ENCODE assay signal across 1 cellular context in the genomic region with DNA sequence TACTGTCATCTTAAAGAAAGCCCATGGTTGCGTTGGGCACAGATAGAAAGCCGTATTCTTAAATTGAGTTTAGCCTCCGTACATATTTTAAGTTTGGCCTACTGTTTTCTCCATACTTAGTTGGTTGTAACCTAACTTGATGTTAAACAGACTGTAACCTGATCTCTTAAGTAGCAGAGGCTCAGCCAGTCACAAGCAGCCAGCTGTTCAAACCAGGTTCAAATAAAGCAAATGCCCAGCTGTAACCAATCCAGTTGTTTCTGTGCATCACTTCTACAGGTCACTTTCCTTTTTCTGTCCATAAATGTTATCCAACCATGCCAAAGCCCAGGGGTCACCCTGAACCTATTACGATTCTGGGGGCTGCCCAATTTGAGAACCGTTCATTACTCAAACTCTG.
A peak's percentile ranks its signal among the peaks of the same experiment; 100 is the strongest.
TF ChIP-seq lines count a peak whose summit lies in the region.

No MANE protein-coding gene starts in this region.

TF ChIP-seq in HepG2, 621 proteins besides CTCF, POLR2A, EP300 and RAD21:
- no peak for TF ChIP-seq ZNF629 (CRISPR knock-in tag; conservative IDR thresholded peaks at IDR 0.05)
- no peak for TF ChIP-seq ARHGAP35 (CRISPR knock-in tag; IDR thresholded peaks at IDR 0.05; ENCODE audit: borderline replicate concordance)
- TF ChIP-seq, protein P1, sequence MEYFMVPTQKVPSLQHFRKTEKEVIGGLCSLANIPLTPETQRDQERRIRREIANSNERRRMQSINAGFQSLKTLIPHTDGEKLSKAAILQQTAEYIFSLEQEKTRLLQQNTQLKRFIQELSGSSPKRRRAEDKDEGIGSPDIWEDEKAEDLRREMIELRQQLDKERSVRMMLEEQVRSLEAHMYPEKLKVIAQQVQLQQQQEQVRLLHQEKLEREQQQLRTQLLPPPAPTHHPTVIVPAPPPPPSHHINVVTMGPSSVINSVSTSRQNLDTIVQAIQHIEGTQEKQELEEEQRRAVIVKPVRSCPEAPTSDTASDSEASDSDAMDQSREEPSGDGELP (IDR thresholded peaks at IDR 0.05; ENCODE audit: borderline replicate concordance, low read depth) = peak; percentile 77
- TF ChIP-seq ZBTB3 (CRISPR knock-in tag; IDR thresholded peaks at IDR 0.05; ENCODE audit: borderline replicate concordance, low read depth) = no peak
- no peak for TF ChIP-seq HNRNPH1 (optimal IDR thresholded peaks at IDR 0.05; ENCODE audit: low read depth, low read length)
- TF ChIP-seq ZNF772 (CRISPR knock-in tag; IDR thresholded peaks at IDR 0.05) = no peak
- TF ChIP-seq U2AF2 (IDR thresholded peaks at IDR 0.05; ENCODE audit: low read depth, low read length) = no peak
- TF ChIP-seq, protein P2, sequence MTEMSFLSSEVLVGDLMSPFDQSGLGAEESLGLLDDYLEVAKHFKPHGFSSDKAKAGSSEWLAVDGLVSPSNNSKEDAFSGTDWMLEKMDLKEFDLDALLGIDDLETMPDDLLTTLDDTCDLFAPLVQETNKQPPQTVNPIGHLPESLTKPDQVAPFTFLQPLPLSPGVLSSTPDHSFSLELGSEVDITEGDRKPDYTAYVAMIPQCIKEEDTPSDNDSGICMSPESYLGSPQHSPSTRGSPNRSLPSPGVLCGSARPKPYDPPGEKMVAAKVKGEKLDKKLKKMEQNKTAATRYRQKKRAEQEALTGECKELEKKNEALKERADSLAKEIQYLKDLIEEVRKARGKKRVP (CRISPR knock-in tag; IDR thresholded peaks at IDR 0.05) = no peak
- no peak for TF ChIP-seq ZFAT (CRISPR knock-in tag; conservative IDR thresholded peaks at IDR 0.05)
- peak; percentile 81 for TF ChIP-seq SIX4 (CRISPR knock-in tag; IDR thresholded peaks at IDR 0.05)
- 0 out of 2 replicates have a peak, but pooled peaks have one; percentile 17 for TF ChIP-seq ZMYM4 (CRISPR knock-in tag; IDR thresholded peaks at IDR 0.05)
- TF ChIP-seq ZBTB38 (CRISPR knock-in tag; IDR thresholded peaks at IDR 0.05) = no peak
- TF ChIP-seq PHF21A (CRISPR knock-in tag; IDR thresholded peaks at IDR 0.05) = no peak
- TF ChIP-seq HMG20B (CRISPR knock-in tag; conservative IDR thresholded peaks at IDR 0.05) = no peak
- no peak for TF ChIP-seq ZNF572 (CRISPR knock-in tag; IDR thresholded peaks at IDR 0.05)
- no peak for TF ChIP-seq GZF1 (CRISPR knock-in tag; IDR thresholded peaks at IDR 0.05)
- TF ChIP-seq, protein P3, sequence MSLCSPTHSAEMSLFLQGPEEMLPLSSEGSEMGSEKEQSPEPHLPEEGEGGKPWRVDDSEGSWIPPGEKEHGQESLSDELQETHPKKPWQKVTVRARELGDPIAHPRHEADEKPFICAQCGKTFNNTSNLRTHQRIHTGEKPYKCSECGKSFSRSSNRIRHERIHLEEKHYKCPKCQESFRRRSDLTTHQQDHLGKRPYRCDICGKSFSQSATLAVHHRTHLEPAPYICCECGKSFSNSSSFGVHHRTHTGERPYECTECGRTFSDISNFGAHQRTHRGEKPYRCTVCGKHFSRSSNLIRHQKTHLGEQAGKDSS (CRISPR knock-in tag; IDR thresholded peaks at IDR 0.05; ENCODE audit: borderline replicate concordance, low read depth) = no peak
- TF ChIP-seq, protein P4, sequence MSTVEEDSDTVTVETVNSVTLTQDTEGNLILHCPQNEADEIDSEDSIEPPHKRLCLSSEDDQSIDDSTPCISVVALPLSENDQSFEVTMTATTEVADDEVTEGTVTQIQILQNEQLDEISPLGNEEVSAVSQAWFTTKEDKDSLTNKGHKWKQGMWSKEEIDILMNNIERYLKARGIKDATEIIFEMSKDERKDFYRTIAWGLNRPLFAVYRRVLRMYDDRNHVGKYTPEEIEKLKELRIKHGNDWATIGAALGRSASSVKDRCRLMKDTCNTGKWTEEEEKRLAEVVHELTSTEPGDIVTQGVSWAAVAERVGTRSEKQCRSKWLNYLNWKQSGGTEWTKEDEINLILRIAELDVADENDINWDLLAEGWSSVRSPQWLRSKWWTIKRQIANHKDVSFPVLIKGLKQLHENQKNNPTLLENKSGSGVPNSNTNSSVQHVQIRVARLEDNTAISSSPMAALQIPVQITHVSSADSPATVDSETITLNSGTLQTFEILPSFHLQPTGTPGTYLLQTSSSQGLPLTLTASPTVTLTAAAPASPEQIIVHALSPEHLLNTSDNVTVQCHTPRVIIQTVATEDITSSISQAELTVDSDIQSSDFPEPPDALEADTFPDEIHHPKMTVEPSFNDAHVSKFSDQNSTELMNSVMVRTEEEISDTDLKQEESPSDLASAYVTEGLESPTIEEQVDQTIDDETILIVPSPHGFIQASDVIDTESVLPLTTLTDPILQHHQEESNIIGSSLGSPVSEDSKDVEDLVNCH (CRISPR knock-in tag; IDR thresholded peaks at IDR 0.05) = no peak
- no peak for TF ChIP-seq MTA3 (CRISPR knock-in tag; IDR thresholded peaks at IDR 0.05)
- TF ChIP-seq, protein P5, sequence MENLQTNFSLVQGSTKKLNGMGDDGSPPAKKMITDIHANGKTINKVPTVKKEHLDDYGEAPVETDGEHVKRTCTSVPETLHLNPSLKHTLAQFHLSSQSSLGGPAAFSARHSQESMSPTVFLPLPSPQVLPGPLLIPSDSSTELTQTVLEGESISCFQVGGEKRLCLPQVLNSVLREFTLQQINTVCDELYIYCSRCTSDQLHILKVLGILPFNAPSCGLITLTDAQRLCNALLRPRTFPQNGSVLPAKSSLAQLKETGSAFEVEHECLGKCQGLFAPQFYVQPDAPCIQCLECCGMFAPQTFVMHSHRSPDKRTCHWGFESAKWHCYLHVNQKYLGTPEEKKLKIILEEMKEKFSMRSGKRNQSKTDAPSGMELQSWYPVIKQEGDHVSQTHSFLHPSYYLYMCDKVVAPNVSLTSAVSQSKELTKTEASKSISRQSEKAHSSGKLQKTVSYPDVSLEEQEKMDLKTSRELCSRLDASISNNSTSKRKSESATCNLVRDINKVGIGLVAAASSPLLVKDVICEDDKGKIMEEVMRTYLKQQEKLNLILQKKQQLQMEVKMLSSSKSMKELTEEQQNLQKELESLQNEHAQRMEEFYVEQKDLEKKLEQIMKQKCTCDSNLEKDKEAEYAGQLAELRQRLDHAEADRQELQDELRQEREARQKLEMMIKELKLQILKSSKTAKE (CRISPR knock-in tag; IDR thresholded peaks at IDR 0.05; ENCODE audit: borderline replicate concordance) = no peak
- peak; percentile 48; the same call in 1 of the 2 replicates for TF ChIP-seq NFYC (CRISPR knock-in tag; IDR thresholded peaks at IDR 0.05)
- TF ChIP-seq, protein P6, sequence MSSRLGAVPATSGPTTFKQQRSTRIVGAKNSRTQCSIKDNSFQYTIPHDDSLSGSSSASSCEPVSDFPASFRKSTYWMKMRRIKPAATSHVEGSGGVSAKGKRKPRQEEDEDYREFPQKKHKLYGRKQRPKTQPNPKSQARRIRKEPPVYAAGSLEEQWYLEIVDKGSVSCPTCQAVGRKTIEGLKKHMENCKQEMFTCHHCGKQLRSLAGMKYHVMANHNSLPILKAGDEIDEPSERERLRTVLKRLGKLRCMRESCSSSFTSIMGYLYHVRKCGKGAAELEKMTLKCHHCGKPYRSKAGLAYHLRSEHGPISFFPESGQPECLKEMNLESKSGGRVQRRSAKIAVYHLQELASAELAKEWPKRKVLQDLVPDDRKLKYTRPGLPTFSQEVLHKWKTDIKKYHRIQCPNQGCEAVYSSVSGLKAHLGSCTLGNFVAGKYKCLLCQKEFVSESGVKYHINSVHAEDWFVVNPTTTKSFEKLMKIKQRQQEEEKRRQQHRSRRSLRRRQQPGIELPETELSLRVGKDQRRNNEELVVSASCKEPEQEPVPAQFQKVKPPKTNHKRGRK (CRISPR knock-in tag; IDR thresholded peaks at IDR 0.05) = no peak
- no peak for TF ChIP-seq ZZZ3 (CRISPR knock-in tag; IDR thresholded peaks at IDR 0.05; ENCODE audit: borderline replicate concordance)
- peak; percentile 89; the same call in 1 of the 2 replicates for TF ChIP-seq SIX1 (CRISPR knock-in tag; IDR thresholded peaks at IDR 0.05; ENCODE audit: borderline replicate concordance)
- no peak for TF ChIP-seq NAIF1 (CRISPR knock-in tag; IDR thresholded peaks at IDR 0.05; ENCODE audit: borderline replicate concordance)
- TF ChIP-seq NFYB (CRISPR knock-in tag; IDR thresholded peaks at IDR 0.05) = peak; percentile 47
- no peak for TF ChIP-seq ZKSCAN5 (CRISPR knock-in tag; IDR thresholded peaks at IDR 0.05)
- no peak for TF ChIP-seq GATA4 (IDR thresholded peaks at IDR 0.05; ENCODE audit: borderline replicate concordance, low read depth)
- TF ChIP-seq ZFP82 (CRISPR knock-in tag; IDR thresholded peaks at IDR 0.05; ENCODE audit: borderline replicate concordance) = no peak
- TF ChIP-seq ZNF790 (CRISPR knock-in tag; IDR thresholded peaks at IDR 0.05; ENCODE audit: borderline replicate concordance) = no peak
- TF ChIP-seq, protein P7, sequence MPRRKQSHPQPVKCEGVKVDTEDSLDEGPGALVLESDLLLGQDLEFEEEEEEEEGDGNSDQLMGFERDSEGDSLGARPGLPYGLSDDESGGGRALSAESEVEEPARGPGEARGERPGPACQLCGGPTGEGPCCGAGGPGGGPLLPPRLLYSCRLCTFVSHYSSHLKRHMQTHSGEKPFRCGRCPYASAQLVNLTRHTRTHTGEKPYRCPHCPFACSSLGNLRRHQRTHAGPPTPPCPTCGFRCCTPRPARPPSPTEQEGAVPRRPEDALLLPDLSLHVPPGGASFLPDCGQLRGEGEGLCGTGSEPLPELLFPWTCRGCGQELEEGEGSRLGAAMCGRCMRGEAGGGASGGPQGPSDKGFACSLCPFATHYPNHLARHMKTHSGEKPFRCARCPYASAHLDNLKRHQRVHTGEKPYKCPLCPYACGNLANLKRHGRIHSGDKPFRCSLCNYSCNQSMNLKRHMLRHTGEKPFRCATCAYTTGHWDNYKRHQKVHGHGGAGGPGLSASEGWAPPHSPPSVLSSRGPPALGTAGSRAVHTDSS (CRISPR knock-in tag; conservative IDR thresholded peaks at IDR 0.05) = no peak
